In genomic region chr14:90235179-90235976, GRCh38 we compare ENCODE assay signal across 8 cellular contexts. TPM values are rescaled to one million over a fixed set of nuclear protein-coding genes. Genes with fewer than 3 reads are reported as not detected.
DNase-seq lines count a peak whose midpoint lies in the region; ATAC-seq, FAIRE-seq and TF ChIP-seq lines count a peak whose summit lies in the region.

No MANE protein-coding gene starts in this region.

- DNase-seq in BE2C (peak; percentile 71), M059J (ENCODE audit: low read depth) (peak; percentile 39), RKO (ENCODE audit: low spot score) (peak; percentile 69), pancreas (peak; percentile 16 to 86 (median 58)), upper lobe of right lung (peak; percentile 80)

- peak; percentile 89 for ATAC-seq in GM19438 (IDR thresholded peaks at IDR 0.05; ENCODE audit: low read depth, unreplicated experiment)
- peak; percentile 78 for ATAC-seq in activated T-helper 17 cell treated with anti-CD3 and anti-CD28 coated beads, Interleukin-2, amount 50 U/mL, for 72 hours (replicated peaks)
- no peak for ATAC-seq in gastroesophageal sphincter
- peak; percentile 66 to 98 (median 85) for ATAC-seq in pancreas
- ATAC-seq in upper lobe of right lung: peak; percentile 99

- TF ChIP-seq EP300 in gastroesophageal sphincter (IDR thresholded peaks at IDR 0.05): no peak

- H3K9me3 ChIP-seq in BE2C (peaks cover 9% of the 10 kb centered on the region; the same call in 1 of the 2 replicates), gastroesophageal sphincter (peaks cover 0 to 52% (median 5%) of the 10 kb centered on the region in 3 donors), pancreas (no peaks in the 10 kb centered on the region), upper lobe of right lung (peaks cover 24% of the 10 kb centered on the region)

- no peak for FAIRE-seq in pancreas (lab: Jason Lieb, UNC)

- intact Hi-C loops in pancreas (cut with DNase I): loop anchor here in 2 of 3 donors (10.0 kb wide), 1 partner anchor 261 kb away; no protein-coding TSS in a partner anchor
- intact Hi-C loops in upper lobe of right lung (cut with DNase I): no loop called here

- no peak overlapping the region for H3K27ac Mint-ChIP-seq in activated T-helper 17 cell treated with anti-CD3 and anti-CD28 coated beads, Interleukin-2, amount 50 U/mL, for 72 hours

- no peak for TF ChIP-seq POLR2A in gastroesophageal sphincter (IDR thresholded peaks at IDR 0.05)

- peak; percentile 88 for TF ChIP-seq CTCF in BE2C (IDR thresholded peaks at IDR 0.05; ENCODE audit: low read depth, low read length)
- peak; percentile 31 to 86 (median 70) for TF ChIP-seq CTCF in gastroesophageal sphincter (IDR thresholded peaks at IDR 0.05)
- TF ChIP-seq CTCF in pancreas (IDR thresholded peaks at IDR 0.05): peak; percentile 84 to 88 (median 88)
- TF ChIP-seq CTCF in upper lobe of right lung (IDR thresholded peaks at IDR 0.05): peak; percentile 97

- H3K4me1 ChIP-seq in BE2C: no peaks in the 10 kb centered on the region
- H3K4me1 ChIP-seq in gastroesophageal sphincter: no peaks in the 10 kb centered on the region
- H3K4me1 ChIP-seq in pancreas: no peaks in the 10 kb centered on the region
- peaks cover 2% of the 10 kb centered on the region for H3K4me1 ChIP-seq in upper lobe of right lung

- peaks cover 18% of the 10 kb centered on the region for H3K9me3 Mint-ChIP-seq in activated T-helper 17 cell treated with anti-CD3 and anti-CD28 coated beads, Interleukin-2, amount 50 U/mL, for 72 hours

- H3K27me3 ChIP-seq in BE2C: no peaks in the 10 kb centered on the region
- H3K27me3 ChIP-seq in gastroesophageal sphincter: peaks cover 29% of the 10 kb centered on the region
- no peaks in the 10 kb centered on the region for H3K27me3 ChIP-seq in pancreas
- H3K27me3 ChIP-seq in upper lobe of right lung: peaks cover 11% of the 10 kb centered on the region

- whole genome bisulfite sequencing in gastroesophageal sphincter (ENCODE audit: low coverage in 1 of 2), 2 donors: 14 to 41% methylated on average over 6 to 8 of the region's 25 CpGs
- WGBS in pancreas, 2 donors: 10 to 16% methylated on average over 25 of the region's 25 CpGs

- peak overlapping the region; percentile 15; the same call in 1 of the 2 replicates for H3K4me3 ChIP-seq in BE2C (ENCODE audit: low read depth, low read length)
- no peak overlapping the region for H3K4me3 ChIP-seq in gastroesophageal sphincter
- no peak overlapping the region for H3K4me3 ChIP-seq in pancreas
- no peak overlapping the region for H3K4me3 ChIP-seq in upper lobe of right lung

- H3K4me3 Mint-ChIP-seq in activated T-helper 17 cell treated with anti-CD3 and anti-CD28 coated beads, Interleukin-2, amount 50 U/mL, for 72 hours: no peak overlapping the region

- H3K4me1 Mint-ChIP-seq in activated T-helper 17 cell treated with anti-CD3 and anti-CD28 coated beads, Interleukin-2, amount 50 U/mL, for 72 hours: no peaks in the 10 kb centered on the region

- peaks cover 25% of the 10 kb centered on the region for H3K27me3 Mint-ChIP-seq in activated T-helper 17 cell treated with anti-CD3 and anti-CD28 coated beads, Interleukin-2, amount 50 U/mL, for 72 hours

- H3K27ac ChIP-seq in gastroesophageal sphincter (no peak overlapping the region), pancreas (no peak overlapping the region), upper lobe of right lung (no peak overlapping the region)

- no peaks in the 10 kb centered on the region for H3K36me3 Mint-ChIP-seq in activated T-helper 17 cell treated with anti-CD3 and anti-CD28 coated beads, Interleukin-2, amount 50 U/mL, for 72 hours (ENCODE audit: low read depth)

- H3K36me3 ChIP-seq in BE2C (no peaks in the 10 kb centered on the region), gastroesophageal sphincter (no peaks in the 10 kb centered on the region), pancreas (no peaks in the 10 kb centered on the region), upper lobe of right lung (no peaks in the 10 kb centered on the region)

RNA-seq across cellular contexts. Expression of gene PSMC1, which starts 21.0 kb away (rescaled TPM):
- polyA plus RNA-seq in BE2C (2012; ENCODE audit: insufficient read depth, insufficient read length, low read depth): 168 TPM
- 161 and 233 TPM in 2 replicates for total RNA-seq in M059J (2014; rRNA removed; shearing (Covaris generic))
- 100 to 1,000 TPM; 129 to 139 TPM for total RNA-seq in activated T-helper 17 cell treated with anti-CD3 and anti-CD28 coated beads, Interleukin-2, amount 50 U/mL, for 72 hours
- total RNA-seq in gastroesophageal sphincter (100 to 1,000 TPM; 147 to 228 (median 150) TPM), pancreas (10 to 100 TPM; 24.4 to 42.3 (median 37.2) TPM), upper lobe of right lung (75.1 TPM)
- polyA plus RNA-seq in pancreas: 10 to 100 TPM; 35.1 to 71.4 TPM
